ENCODE assay signal across 29 cellular contexts in the genomic region with DNA sequence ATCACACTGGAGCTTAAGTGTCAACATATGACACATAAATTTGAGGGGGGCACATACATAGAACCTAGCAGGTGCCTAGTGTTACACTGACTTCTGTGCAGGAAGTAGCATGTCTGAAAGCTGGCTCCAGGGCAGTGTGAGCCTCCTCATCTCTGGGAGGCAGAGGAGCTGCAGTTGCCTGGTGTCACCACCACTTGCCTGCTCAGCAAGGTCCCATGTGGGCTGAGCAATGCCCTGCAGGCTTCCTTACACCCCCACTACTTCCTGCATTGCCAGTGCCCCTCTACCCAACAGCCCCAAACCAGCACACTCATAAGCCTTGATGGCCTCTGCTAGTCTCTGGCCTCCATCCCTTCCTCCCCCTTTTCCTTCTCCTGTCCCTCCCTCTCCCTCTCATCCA.
"Had no signal": no experiment of that assay in that cellular context is flagged by ENCODE, and none has a peak within 500 bp of the region (broad histone marks: within the 10 kb centered on the region; RNA-seq: fewer than 3 reads in every experiment).

No MANE protein-coding gene starts in this region.

- H3K27ac ChIP-seq: adrenal gland, body of pancreas, left ventricle myocardium inferior, ovary, skin epidermis, stomach, thyroid gland had no signal

- H3K36me3 ChIP-seq: adrenal gland, left ventricle myocardium inferior, ovary, stomach, thyroid gland had no signal

- H3K4me3 ChIP-seq: adrenal gland, body of pancreas, left ventricle myocardium inferior, lung, ovary, skin epidermis, stomach, thyroid gland had no signal

- DNase-seq: activated B cell treated with CpG ODN at 0.5 μM for 24 hours; activated CD4-positive, alpha-beta T cell treated with anti-CD3 and anti-CD28 coated beads, Interleukin-2, amount 50 U/mL, for 1 hour; activated CD8-positive, alpha-beta T cell treated with anti-CD3 and anti-CD28 coated beads for 36 hours; activated effector memory CD4-positive, alpha-beta T cell treated with anti-CD3 and anti-CD28 coated beads, Interleukin-2, amount 50 U/mL, for 16 hours; activated naive CD4-positive, alpha-beta T cell treated with anti-CD3 and anti-CD28 coated beads for 36 hours; activated naive CD8-positive, alpha-beta T cell treated with anti-CD3 and anti-CD28 coated beads for 36 hours; activated T-cell treated with anti-CD3 and anti-CD28 coated beads, Interleukin-2, amount 50 U/mL, for 1 hour; aorta; body of pancreas; foreskin fibroblast; hypothalamus; kidney glomerular epithelial cell; left ventricle myocardium inferior; mesendoderm; ovary; stimulated activated CD4-positive, alpha-beta T cell treated with anti-CD3 and anti-CD28 coated beads, Interleukin-12 subunit alpha, Interleukin-12 subunit beta, amount 100 ng/mL, for 4 hours; stimulated activated CD4-positive, alpha-beta T cell treated with anti-CD3 and anti-CD28 coated beads, Interleukin-4, amount 100 ng/mL, for 24 hours; T-helper 2 cell; thyroid gland had no signal

- H3K4me1 ChIP-seq: body of pancreas, left ventricle myocardium inferior, stomach, thyroid gland had no signal

- H3K4me1 Mint-ChIP-seq: activated B cell treated with CpG ODN at 0.5 μM for 24 hours; activated naive CD8-positive, alpha-beta T cell treated with anti-CD3 and anti-CD28 coated beads for 36 hours; stimulated activated effector memory CD8-positive, alpha-beta T cell treated with anti-CD3 and anti-CD28 coated beads, Interleukin-12 subunit alpha, Interleukin-12 subunit beta, amount 100 ng/mL, for 72 hours had no signal

- H3K27me3 Mint-ChIP-seq: activated B cell treated with CpG ODN at 0.5 μM for 24 hours had no signal

- H3K4me3 Mint-ChIP-seq: activated B cell treated with CpG ODN at 0.5 μM for 24 hours; activated CD8-positive, alpha-beta T cell treated with anti-CD3 and anti-CD28 coated beads for 36 hours; activated naive CD4-positive, alpha-beta T cell treated with anti-CD3 and anti-CD28 coated beads for 36 hours; activated naive CD8-positive, alpha-beta T cell treated with anti-CD3 and anti-CD28 coated beads for 36 hours; activated T-helper 1 cell treated with anti-CD3 and anti-CD28 coated beads, Interleukin-12 subunit alpha, Interleukin-12 subunit beta, Interleukin-2, Interleukin-4 antibody, amounts not matched to agents 30 ng/mL and 10 ng/mL and 1 ng/mL, durations not matched to agents 14 hours and 24 hours and 36 hours; natural killer cell treated with Interleukin-12 subunit alpha and Interleukin-12 subunit beta and Interleukin-15 and Interleukin-18, amount 100 ng/mL, for 72 hours; stimulated activated effector memory CD8-positive, alpha-beta T cell treated with anti-CD3 and anti-CD28 coated beads, Interleukin-12 subunit alpha, Interleukin-12 subunit beta, amount 100 ng/mL, for 72 hours had no signal

- ATAC-seq: activated CD8-positive, alpha-beta T cell treated with anti-CD3 and anti-CD28 coated beads for 36 hours; body of pancreas; esophagus mucosa; natural killer cell treated with Interleukin-12 subunit alpha and Interleukin-12 subunit beta and Interleukin-15 and Interleukin-18, amount 100 ng/mL, for 72 hours; sciatic nerve; stimulated activated effector memory CD8-positive, alpha-beta T cell treated with anti-CD3 and anti-CD28 coated beads, Interleukin-12 subunit alpha, Interleukin-12 subunit beta, amount 100 ng/mL, for 72 hours had no signal

- H3K27ac Mint-ChIP-seq: activated B cell treated with CpG ODN at 0.5 μM for 24 hours; activated CD8-positive, alpha-beta T cell treated with anti-CD3 and anti-CD28 coated beads for 36 hours; activated naive CD4-positive, alpha-beta T cell treated with anti-CD3 and anti-CD28 coated beads for 36 hours; activated naive CD8-positive, alpha-beta T cell treated with anti-CD3 and anti-CD28 coated beads for 36 hours; activated T-helper 1 cell treated with anti-CD3 and anti-CD28 coated beads, Interleukin-12 subunit alpha, Interleukin-12 subunit beta, Interleukin-2, Interleukin-4 antibody, amounts not matched to agents 30 ng/mL and 10 ng/mL and 1 ng/mL, durations not matched to agents 14 hours and 24 hours and 36 hours; natural killer cell treated with Interleukin-12 subunit alpha and Interleukin-12 subunit beta and Interleukin-15 and Interleukin-18, amount 100 ng/mL, for 72 hours; progenitor cell of endocrine pancreas; stimulated activated effector memory CD8-positive, alpha-beta T cell treated with anti-CD3 and anti-CD28 coated beads, Interleukin-12 subunit alpha, Interleukin-12 subunit beta, amount 100 ng/mL, for 72 hours had no signal

- H3K27me3 ChIP-seq: adrenal gland, ovary, thyroid gland had no signal

- H3K9me3 ChIP-seq: adrenal gland, body of pancreas, left ventricle myocardium inferior, ovary, stomach, thyroid gland had no signal

- H3K9me3 Mint-ChIP-seq: activated B cell treated with CpG ODN at 0.5 μM for 24 hours; activated CD8-positive, alpha-beta T cell treated with anti-CD3 and anti-CD28 coated beads for 36 hours; activated naive CD4-positive, alpha-beta T cell treated with anti-CD3 and anti-CD28 coated beads for 36 hours; activated naive CD8-positive, alpha-beta T cell treated with anti-CD3 and anti-CD28 coated beads for 36 hours; activated T-helper 1 cell treated with anti-CD3 and anti-CD28 coated beads, Interleukin-12 subunit alpha, Interleukin-12 subunit beta, Interleukin-2, Interleukin-4 antibody, amounts not matched to agents 30 ng/mL and 10 ng/mL and 1 ng/mL, durations not matched to agents 14 hours and 24 hours and 36 hours; natural killer cell treated with Interleukin-12 subunit alpha and Interleukin-12 subunit beta and Interleukin-15 and Interleukin-18, amount 100 ng/mL, for 72 hours had no signal

- H3K36me3 Mint-ChIP-seq: activated naive CD8-positive, alpha-beta T cell treated with anti-CD3 and anti-CD28 coated beads for 36 hours; natural killer cell treated with Interleukin-12 subunit alpha and Interleukin-12 subunit beta and Interleukin-15 and Interleukin-18, amount 100 ng/mL, for 72 hours; stimulated activated effector memory CD8-positive, alpha-beta T cell treated with anti-CD3 and anti-CD28 coated beads, Interleukin-12 subunit alpha, Interleukin-12 subunit beta, amount 100 ng/mL, for 72 hours had no signal
